Comparison of ENCODE assay signal across 25 cellular contexts in the genomic region with DNA sequence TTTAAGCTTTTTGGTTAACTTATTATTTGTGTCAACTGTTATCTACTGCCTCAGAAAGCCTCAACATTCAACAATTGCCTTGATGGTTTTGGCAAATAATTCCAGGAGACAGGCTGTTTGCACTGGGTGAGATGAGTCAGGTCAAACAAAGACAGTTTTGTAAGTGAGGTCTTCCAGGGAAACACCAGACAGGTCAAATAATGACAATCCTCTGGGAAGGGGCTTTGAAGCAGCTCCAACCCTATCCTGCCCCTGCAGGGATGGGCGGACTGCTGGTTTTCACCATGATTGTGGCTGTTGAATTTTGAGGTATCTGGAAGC.
"Had no signal": no experiment of that assay in that cellular context is flagged by ENCODE, and none has a peak within 500 bp of the region (broad histone marks: within the 10 kb centered on the region; RNA-seq: fewer than 3 reads in every experiment).

No MANE protein-coding gene starts in this region.

- H3K36me3 ChIP-seq: esophagus muscularis mucosa, gastrocnemius medialis, heart right ventricle, left lung, lower lobe of right lung, prostate gland, sigmoid colon, thoracic aorta, transverse colon had no signal

- H3K36me3 Mint-ChIP-seq: mesothelial cell of epicardium had no signal

- H3K9me3 ChIP-seq: prostate gland had no signal

- ATAC-seq: gastrocnemius medialis; heart right ventricle; left lung; lower lobe of right lung; natural killer cell; stimulated activated naive B cell treated with anti-CD40 and anti-IgM and Interleukin-4, amounts not matched to agents 10 μg/mL and 1 μg/mL and 100 μg/mL, for 72 hours; stimulated activated naive CD8-positive, alpha-beta T cell treated with anti-CD3 and anti-CD28 coated beads, Interleukin-15, amount 100 ng/mL, for 72 hours had no signal

- DNase-seq: cortex of kidney; effector CD8-positive, alpha-beta T cell; gastrocnemius medialis; heart right ventricle; hypothalamus; left lung; lower lobe of right lung; natural killer cell; retina; sigmoid colon; stimulated activated CD4-positive, alpha-beta T cell treated with anti-CD3 and anti-CD28 coated beads, Interleukin-2, amount 100 ng/mL, for 24 hours; stimulated activated CD4-positive, alpha-beta T cell treated with anti-CD3 and anti-CD28 coated beads, Interleukin-4, amount 100 ng/mL, for 4 hours; stimulated activated naive B cell treated with anti-CD40 and anti-IgM and Interleukin-4, amounts not matched to agents 10 μg/mL and 1 μg/mL and 100 μg/mL, for 72 hours; stimulated activated naive CD8-positive, alpha-beta T cell treated with anti-CD3 and anti-CD28 coated beads, Interleukin-15, amount 100 ng/mL, for 72 hours; transverse colon had no signal

- H3K4me1 Mint-ChIP-seq: memory B cell; mesothelial cell of epicardium; natural killer cell; stimulated activated naive B cell treated with anti-CD40 and anti-IgM and Interleukin-4, amounts not matched to agents 10 μg/mL and 1 μg/mL and 100 μg/mL, for 72 hours; stimulated activated naive CD8-positive, alpha-beta T cell treated with anti-CD3 and anti-CD28 coated beads, Interleukin-15, amount 100 ng/mL, for 72 hours had no signal

- H3K4me3 Mint-ChIP-seq: memory B cell; mesothelial cell of epicardium; natural killer cell; neural crest cell; stimulated activated naive B cell treated with anti-CD40 and anti-IgM and Interleukin-4, amounts not matched to agents 10 μg/mL and 1 μg/mL and 100 μg/mL, for 72 hours; stimulated activated naive CD8-positive, alpha-beta T cell treated with anti-CD3 and anti-CD28 coated beads, Interleukin-15, amount 100 ng/mL, for 72 hours had no signal

- H3K27me3 ChIP-seq: dorsolateral prefrontal cortex, esophagus muscularis mucosa, gastrocnemius medialis, heart right ventricle, left lung, sigmoid colon, transverse colon had no signal

- H3K4me3 ChIP-seq: dorsolateral prefrontal cortex, esophagus muscularis mucosa, gastrocnemius medialis, heart right ventricle, left lung, lower lobe of right lung, prostate gland, sigmoid colon, skin epidermis, thoracic aorta, transverse colon had no signal

- H3K27ac ChIP-seq: dorsolateral prefrontal cortex, epithelial cell of prostate, esophagus muscularis mucosa, gastrocnemius medialis, heart right ventricle, left lung, lower lobe of right lung, parathyroid adenoma, prostate gland, sigmoid colon, skin epidermis, thoracic aorta, transverse colon had no signal

- H3K4me1 ChIP-seq: heart right ventricle, left lung, lower lobe of right lung, parathyroid adenoma, prostate gland, sigmoid colon, transverse colon had no signal

- H3K27ac Mint-ChIP-seq: memory B cell; mesothelial cell of epicardium; natural killer cell; stimulated activated naive B cell treated with anti-CD40 and anti-IgM and Interleukin-4, amounts not matched to agents 10 μg/mL and 1 μg/mL and 100 μg/mL, for 72 hours; stimulated activated naive CD8-positive, alpha-beta T cell treated with anti-CD3 and anti-CD28 coated beads, Interleukin-15, amount 100 ng/mL, for 72 hours had no signal
